Comparison of ENCODE assay signal across 1 cellular context in genomic region chr10:70352401-70353097, GRCh38.
TF ChIP-seq lines count a peak whose summit lies in the region.

No MANE protein-coding gene starts in this region.

TF ChIP-seq in HepG2, 621 proteins besides CTCF, POLR2A, EP300 and RAD21 (continued from another document and continues in another):
- TF ChIP-seq RBFOX2 (IDR thresholded peaks at IDR 0.05; ENCODE audit: low read depth, low read length) (0 out of 2 replicates have a peak, but pooled peaks have one; percentile 26), CEBPG (CRISPR knock-in tag; IDR thresholded peaks at IDR 0.05) (peak; percentile 92), JUN (CRISPR knock-in tag; IDR thresholded peaks at IDR 0.05) (no peak), ZNF704 (CRISPR knock-in tag; IDR thresholded peaks at IDR 0.05; ENCODE audit: borderline replicate concordance) (no peak), MTERF4 (CRISPR knock-in tag; IDR thresholded peaks at IDR 0.05) (no peak), TBX2 (CRISPR knock-in tag; IDR thresholded peaks at IDR 0.05; ENCODE audit: borderline replicate concordance) (peak; percentile 75), ZBTB1 (CRISPR knock-in tag; IDR thresholded peaks at IDR 0.05; ENCODE audit: borderline replicate concordance) (no peak), STAT5B (CRISPR knock-in tag; IDR thresholded peaks at IDR 0.05) (0 out of 2 replicates have a peak, but pooled peaks have one; percentile 21), KMT2B (CRISPR knock-in tag; IDR thresholded peaks at IDR 0.05) (no peak), ZEB1 (IDR thresholded peaks at IDR 0.05; ENCODE audit: insufficient replicate concordance, low read depth) (no peak), PPARG (CRISPR knock-in tag; conservative IDR thresholded peaks at IDR 0.05) (no peak; the same call in 1 of the 2 replicates), KLF12 (CRISPR knock-in tag; IDR thresholded peaks at IDR 0.05; ENCODE audit: borderline replicate concordance) (no peak), NR2F1 (CRISPR knock-in tag; IDR thresholded peaks at IDR 0.05) (peak in 1 of 2 experiments; percentile 57; a peak in 2 of 4 replicates), MAZ (IDR thresholded peaks at IDR 0.05; ENCODE audit: borderline replicate concordance, low read depth, low read length) (no peak), MAZ (CRISPR knock-in tag; IDR thresholded peaks at IDR 0.05; ENCODE audit: low read depth) (no peak), SUZ12 (IDR thresholded peaks at IDR 0.05; ENCODE audit: low read depth, low read length) (no peak), SOX5 (CRISPR knock-in tag; IDR thresholded peaks at IDR 0.05; ENCODE audit: borderline replicate concordance) (peak; percentile 88), KLF15 (CRISPR knock-in tag; IDR thresholded peaks at IDR 0.05; ENCODE audit: borderline replicate concordance) (no peak), NFE2 (CRISPR knock-in tag; IDR thresholded peaks at IDR 0.05) (no peak), PITX1 (CRISPR knock-in tag; IDR thresholded peaks at IDR 0.05) (peak; percentile 95), MED1 (CRISPR knock-in tag; IDR thresholded peaks at IDR 0.05) (peak; percentile 83), ZNF263 (CRISPR knock-in tag; IDR thresholded peaks at IDR 0.05) (no peak), SP140L (CRISPR knock-in tag; IDR thresholded peaks at IDR 0.05; ENCODE audit: borderline replicate concordance) (no peak), ZNF530 (CRISPR knock-in tag; IDR thresholded peaks at IDR 0.05; ENCODE audit: low read depth) (no peak), ZNF468 (CRISPR knock-in tag; IDR thresholded peaks at IDR 0.05) (no peak), FOXP1 (IDR thresholded peaks at IDR 0.05) (0 out of 2 replicates have a peak, but pooled peaks have one; percentile 15), FOXP1 (CRISPR knock-in tag; IDR thresholded peaks at IDR 0.05) (peak; percentile 75), MIXL1 (CRISPR knock-in tag; IDR thresholded peaks at IDR 0.05) (peak; percentile 87), ZNF691 (CRISPR knock-in tag; IDR thresholded peaks at IDR 0.05; ENCODE audit: borderline replicate concordance, low read depth) (no peak; the same call in 1 of the 2 replicates), MBNL3 (CRISPR knock-in tag; conservative IDR thresholded peaks at IDR 0.05) (no peak), PCBP1 (IDR thresholded peaks at IDR 0.05; ENCODE audit: borderline replicate concordance, low read depth, low read length) (no peak), ELK4 (CRISPR knock-in tag; IDR thresholded peaks at IDR 0.05; ENCODE audit: borderline replicate concordance) (no peak), SATB2 (CRISPR knock-in tag; IDR thresholded peaks at IDR 0.05) (0 out of 2 replicates have a peak, but pooled peaks have one; percentile 5), ZNF10 (CRISPR knock-in tag; IDR thresholded peaks at IDR 0.05; ENCODE audit: borderline replicate concordance, low read depth) (no peak), ZBTB42 (CRISPR knock-in tag; IDR thresholded peaks at IDR 0.05) (no peak)
- TF ChIP-seq, protein P1, sequence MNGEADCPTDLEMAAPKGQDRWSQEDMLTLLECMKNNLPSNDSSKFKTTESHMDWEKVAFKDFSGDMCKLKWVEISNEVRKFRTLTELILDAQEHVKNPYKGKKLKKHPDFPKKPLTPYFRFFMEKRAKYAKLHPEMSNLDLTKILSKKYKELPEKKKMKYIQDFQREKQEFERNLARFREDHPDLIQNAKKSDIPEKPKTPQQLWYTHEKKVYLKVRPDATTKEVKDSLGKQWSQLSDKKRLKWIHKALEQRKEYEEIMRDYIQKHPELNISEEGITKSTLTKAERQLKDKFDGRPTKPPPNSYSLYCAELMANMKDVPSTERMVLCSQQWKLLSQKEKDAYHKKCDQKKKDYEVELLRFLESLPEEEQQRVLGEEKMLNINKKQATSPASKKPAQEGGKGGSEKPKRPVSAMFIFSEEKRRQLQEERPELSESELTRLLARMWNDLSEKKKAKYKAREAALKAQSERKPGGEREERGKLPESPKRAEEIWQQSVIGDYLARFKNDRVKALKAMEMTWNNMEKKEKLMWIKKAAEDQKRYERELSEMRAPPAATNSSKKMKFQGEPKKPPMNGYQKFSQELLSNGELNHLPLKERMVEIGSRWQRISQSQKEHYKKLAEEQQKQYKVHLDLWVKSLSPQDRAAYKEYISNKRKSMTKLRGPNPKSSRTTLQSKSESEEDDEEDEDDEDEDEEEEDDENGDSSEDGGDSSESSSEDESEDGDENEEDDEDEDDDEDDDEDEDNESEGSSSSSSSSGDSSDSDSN (CRISPR knock-in tag; IDR thresholded peaks at IDR 0.05), result no peak
- TF ChIP-seq, protein P2, sequence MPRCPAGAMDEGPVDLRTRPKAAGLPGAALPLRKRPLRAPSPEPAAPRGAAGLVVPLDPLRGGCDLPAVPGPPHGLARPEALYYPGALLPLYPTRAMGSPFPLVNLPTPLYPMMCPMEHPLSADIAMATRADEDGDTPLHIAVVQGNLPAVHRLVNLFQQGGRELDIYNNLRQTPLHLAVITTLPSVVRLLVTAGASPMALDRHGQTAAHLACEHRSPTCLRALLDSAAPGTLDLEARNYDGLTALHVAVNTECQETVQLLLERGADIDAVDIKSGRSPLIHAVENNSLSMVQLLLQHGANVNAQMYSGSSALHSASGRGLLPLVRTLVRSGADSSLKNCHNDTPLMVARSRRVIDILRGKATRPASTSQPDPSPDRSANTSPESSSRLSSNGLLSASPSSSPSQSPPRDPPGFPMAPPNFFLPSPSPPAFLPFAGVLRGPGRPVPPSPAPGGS (CRISPR knock-in tag; IDR thresholded peaks at IDR 0.05), result no peak
- TF ChIP-seq, protein P3, sequence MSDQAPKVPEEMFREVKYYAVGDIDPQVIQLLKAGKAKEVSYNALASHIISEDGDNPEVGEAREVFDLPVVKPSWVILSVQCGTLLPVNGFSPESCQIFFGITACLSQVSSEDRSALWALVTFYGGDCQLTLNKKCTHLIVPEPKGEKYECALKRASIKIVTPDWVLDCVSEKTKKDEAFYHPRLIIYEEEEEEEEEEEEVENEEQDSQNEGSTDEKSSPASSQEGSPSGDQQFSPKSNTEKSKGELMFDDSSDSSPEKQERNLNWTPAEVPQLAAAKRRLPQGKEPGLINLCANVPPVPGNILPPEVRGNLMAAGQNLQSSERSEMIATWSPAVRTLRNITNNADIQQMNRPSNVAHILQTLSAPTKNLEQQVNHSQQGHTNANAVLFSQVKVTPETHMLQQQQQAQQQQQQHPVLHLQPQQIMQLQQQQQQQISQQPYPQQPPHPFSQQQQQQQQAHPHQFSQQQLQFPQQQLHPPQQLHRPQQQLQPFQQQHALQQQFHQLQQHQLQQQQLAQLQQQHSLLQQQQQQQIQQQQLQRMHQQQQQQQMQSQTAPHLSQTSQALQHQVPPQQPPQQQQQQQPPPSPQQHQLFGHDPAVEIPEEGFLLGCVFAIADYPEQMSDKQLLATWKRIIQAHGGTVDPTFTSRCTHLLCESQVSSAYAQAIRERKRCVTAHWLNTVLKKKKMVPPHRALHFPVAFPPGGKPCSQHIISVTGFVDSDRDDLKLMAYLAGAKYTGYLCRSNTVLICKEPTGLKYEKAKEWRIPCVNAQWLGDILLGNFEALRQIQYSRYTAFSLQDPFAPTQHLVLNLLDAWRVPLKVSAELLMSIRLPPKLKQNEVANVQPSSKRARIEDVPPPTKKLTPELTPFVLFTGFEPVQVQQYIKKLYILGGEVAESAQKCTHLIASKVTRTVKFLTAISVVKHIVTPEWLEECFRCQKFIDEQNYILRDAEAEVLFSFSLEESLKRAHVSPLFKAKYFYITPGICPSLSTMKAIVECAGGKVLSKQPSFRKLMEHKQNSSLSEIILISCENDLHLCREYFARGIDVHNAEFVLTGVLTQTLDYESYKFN (CRISPR knock-in tag; conservative IDR thresholded peaks at IDR 0.05), result peak; percentile 97
- TF ChIP-seq, protein P4, sequence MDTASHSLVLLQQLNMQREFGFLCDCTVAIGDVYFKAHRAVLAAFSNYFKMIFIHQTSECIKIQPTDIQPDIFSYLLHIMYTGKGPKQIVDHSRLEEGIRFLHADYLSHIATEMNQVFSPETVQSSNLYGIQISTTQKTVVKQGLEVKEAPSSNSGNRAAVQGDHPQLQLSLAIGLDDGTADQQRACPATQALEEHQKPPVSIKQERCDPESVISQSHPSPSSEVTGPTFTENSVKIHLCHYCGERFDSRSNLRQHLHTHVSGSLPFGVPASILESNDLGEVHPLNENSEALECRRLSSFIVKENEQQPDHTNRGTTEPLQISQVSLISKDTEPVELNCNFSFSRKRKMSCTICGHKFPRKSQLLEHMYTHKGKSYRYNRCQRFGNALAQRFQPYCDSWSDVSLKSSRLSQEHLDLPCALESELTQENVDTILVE (CRISPR knock-in tag; IDR thresholded peaks at IDR 0.05), result peak; percentile 47; the same call in 1 of the 2 replicates
- TF ChIP-seq, protein P5, sequence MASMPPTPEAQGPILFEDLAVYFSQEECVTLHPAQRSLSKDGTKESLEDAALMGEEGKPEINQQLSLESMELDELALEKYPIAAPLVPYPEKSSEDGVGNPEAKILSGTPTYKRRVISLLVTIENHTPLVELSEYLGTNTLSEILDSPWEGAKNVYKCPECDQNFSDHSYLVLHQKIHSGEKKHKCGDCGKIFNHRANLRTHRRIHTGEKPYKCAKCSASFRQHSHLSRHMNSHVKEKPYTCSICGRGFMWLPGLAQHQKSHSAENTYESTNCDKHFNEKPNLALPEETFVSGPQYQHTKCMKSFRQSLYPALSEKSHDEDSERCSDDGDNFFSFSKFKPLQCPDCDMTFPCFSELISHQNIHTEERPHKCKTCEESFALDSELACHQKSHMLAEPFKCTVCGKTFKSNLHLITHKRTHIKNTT (CRISPR knock-in tag; IDR thresholded peaks at IDR 0.05), result no peak
- TF ChIP-seq, protein P6, sequence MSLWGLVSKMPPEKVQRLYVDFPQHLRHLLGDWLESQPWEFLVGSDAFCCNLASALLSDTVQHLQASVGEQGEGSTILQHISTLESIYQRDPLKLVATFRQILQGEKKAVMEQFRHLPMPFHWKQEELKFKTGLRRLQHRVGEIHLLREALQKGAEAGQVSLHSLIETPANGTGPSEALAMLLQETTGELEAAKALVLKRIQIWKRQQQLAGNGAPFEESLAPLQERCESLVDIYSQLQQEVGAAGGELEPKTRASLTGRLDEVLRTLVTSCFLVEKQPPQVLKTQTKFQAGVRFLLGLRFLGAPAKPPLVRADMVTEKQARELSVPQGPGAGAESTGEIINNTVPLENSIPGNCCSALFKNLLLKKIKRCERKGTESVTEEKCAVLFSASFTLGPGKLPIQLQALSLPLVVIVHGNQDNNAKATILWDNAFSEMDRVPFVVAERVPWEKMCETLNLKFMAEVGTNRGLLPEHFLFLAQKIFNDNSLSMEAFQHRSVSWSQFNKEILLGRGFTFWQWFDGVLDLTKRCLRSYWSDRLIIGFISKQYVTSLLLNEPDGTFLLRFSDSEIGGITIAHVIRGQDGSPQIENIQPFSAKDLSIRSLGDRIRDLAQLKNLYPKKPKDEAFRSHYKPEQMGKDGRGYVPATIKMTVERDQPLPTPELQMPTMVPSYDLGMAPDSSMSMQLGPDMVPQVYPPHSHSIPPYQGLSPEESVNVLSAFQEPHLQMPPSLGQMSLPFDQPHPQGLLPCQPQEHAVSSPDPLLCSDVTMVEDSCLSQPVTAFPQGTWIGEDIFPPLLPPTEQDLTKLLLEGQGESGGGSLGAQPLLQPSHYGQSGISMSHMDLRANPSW (CRISPR knock-in tag; IDR thresholded peaks at IDR 0.05; ENCODE audit: borderline replicate concordance), result peak; percentile 76; the same call in 1 of the 2 replicates
- TF ChIP-seq, protein P7, sequence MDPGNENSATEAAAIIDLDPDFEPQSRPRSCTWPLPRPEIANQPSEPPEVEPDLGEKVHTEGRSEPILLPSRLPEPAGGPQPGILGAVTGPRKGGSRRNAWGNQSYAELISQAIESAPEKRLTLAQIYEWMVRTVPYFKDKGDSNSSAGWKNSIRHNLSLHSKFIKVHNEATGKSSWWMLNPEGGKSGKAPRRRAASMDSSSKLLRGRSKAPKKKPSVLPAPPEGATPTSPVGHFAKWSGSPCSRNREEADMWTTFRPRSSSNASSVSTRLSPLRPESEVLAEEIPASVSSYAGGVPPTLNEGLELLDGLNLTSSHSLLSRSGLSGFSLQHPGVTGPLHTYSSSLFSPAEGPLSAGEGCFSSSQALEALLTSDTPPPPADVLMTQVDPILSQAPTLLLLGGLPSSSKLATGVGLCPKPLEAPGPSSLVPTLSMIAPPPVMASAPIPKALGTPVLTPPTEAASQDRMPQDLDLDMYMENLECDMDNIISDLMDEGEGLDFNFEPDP (CRISPR knock-in tag; conservative IDR thresholded peaks at IDR 0.05), result no peak
- TF ChIP-seq, protein P8, sequence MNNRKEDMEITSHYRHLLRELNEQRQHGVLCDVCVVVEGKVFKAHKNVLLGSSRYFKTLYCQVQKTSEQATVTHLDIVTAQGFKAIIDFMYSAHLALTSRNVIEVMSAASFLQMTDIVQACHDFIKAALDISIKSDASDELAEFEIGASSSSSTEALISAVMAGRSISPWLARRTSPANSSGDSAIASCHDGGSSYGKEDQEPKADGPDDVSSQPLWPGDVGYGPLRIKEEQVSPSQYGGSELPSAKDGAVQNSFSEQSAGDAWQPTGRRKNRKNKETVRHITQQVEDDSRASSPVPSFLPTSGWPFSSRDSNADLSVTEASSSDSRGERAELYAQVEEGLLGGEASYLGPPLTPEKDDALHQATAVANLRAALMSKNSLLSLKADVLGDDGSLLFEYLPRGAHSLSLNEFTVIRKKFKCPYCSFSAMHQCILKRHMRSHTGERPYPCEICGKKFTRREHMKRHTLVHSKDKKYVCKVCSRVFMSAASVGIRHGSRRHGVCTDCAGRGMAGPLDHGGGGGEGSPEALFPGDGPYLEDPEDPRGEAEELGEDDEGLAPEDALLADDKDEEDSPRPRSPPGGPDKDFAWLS (CRISPR knock-in tag; IDR thresholded peaks at IDR 0.05; ENCODE audit: borderline replicate concordance), result no peak
